ENCODE assay signal across 18 cellular contexts in the genomic region with DNA sequence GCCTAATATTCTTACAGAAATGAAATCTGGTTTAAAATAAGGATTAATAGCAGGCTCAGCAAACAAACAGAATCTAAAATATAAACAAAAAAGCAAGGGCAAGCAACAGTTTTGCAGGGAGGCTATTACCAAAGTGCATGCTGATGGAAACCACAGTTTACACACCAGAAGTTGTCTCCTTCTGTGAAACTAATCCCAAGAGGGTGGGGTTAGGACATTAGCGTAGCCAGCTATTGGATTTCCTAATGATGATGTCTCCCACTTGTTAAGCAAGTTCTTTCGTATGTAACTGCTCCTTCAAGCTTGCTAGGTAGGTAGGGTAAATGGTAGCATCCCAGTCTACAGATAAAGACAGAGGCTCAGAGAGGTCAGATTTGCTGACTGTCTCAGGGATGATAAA.
"Had no signal": no experiment of that assay in that cellular context is flagged by ENCODE, and none has a peak within 500 bp of the region (broad histone marks: within the 10 kb centered on the region; RNA-seq: fewer than 3 reads in every experiment).

No MANE protein-coding gene starts in this region.

- H3K36me3 Mint-ChIP-seq: activated naive CD8-positive, alpha-beta T cell treated with anti-CD3 and anti-CD28 coated beads for 36 hours; mesothelial cell of epicardium; stimulated activated memory B cell treated with anti-CD40 and anti-IgM and Interleukin-4, amounts not matched to agents 10 μg/mL and 1 μg/mL and 100 μg/mL, for 72 hours had no signal

- DNase-seq: activated CD4-positive, alpha-beta T cell treated with anti-CD3 and anti-CD28 coated beads, Interleukin-2, amount 10 ng/mL, durations not matched to agents 24 days and 14 days; activated CD4-positive, CD25-positive, alpha-beta regulatory T cell; activated CD8-positive, alpha-beta memory T cell treated with anti-CD3 and anti-CD28 coated beads, Interleukin-2, amount 50 U/mL, for 4 hours; activated CD8-positive, alpha-beta T cell treated with anti-CD3 and anti-CD28 coated beads, Interleukin-2, amount 10 ng/mL, durations not matched to agents 7 days and 5 days; activated gamma-delta T cell treated with Interleukin-2 at 50 U/mL for 16 hours; activated naive CD8-positive, alpha-beta T cell treated with anti-CD3 and anti-CD28 coated beads for 36 hours; amygdala; body of pancreas; effector memory CD4-positive, alpha-beta T cell; lower lobe of right lung; psoas muscle; sigmoid colon; stimulated activated CD4-positive, alpha-beta T cell treated with anti-CD3 and anti-CD28 coated beads, Interleukin-2, amount 100 ng/mL, for 48 hours; thyroid gland had no signal

- H3K4me3 Mint-ChIP-seq: activated CD4-positive, alpha-beta T cell treated with anti-CD3 and anti-CD28 coated beads, Interleukin-2, amount 10 ng/mL, durations not matched to agents 24 days and 14 days; activated CD8-positive, alpha-beta T cell treated with anti-CD3 and anti-CD28 coated beads, Interleukin-2, amount 10 ng/mL, durations not matched to agents 7 days and 5 days; activated naive CD8-positive, alpha-beta T cell treated with anti-CD3 and anti-CD28 coated beads for 36 hours; dendritic cell treated with granulocyte-macrophage colony-stimulating factor and Interleukin-4, amounts not matched to agents 40 ng/mL and 50 ng/mL, for 4 days; mesothelial cell of epicardium; stimulated activated memory B cell treated with anti-CD40 and anti-IgM and Interleukin-4, amounts not matched to agents 10 μg/mL and 1 μg/mL and 100 μg/mL, for 72 hours; T-helper 2 cell treated with Interferon-gamma antibody and Interleukin-4, amounts not matched to agents 5 μg/mL and 100 μg/mL, for 36 hours had no signal

- H3K9me3 Mint-ChIP-seq: T-helper 2 cell treated with Interferon-gamma antibody and Interleukin-4, amounts not matched to agents 5 μg/mL and 100 μg/mL, for 36 hours had no signal

- H3K27me3 Mint-ChIP-seq: dendritic cell treated with granulocyte-macrophage colony-stimulating factor and Interleukin-4, amounts not matched to agents 40 ng/mL and 50 ng/mL, for 4 days; stimulated activated memory B cell treated with anti-CD40 and anti-IgM and Interleukin-4, amounts not matched to agents 10 μg/mL and 1 μg/mL and 100 μg/mL, for 72 hours had no signal

- H3K27ac Mint-ChIP-seq: activated CD4-positive, alpha-beta T cell treated with anti-CD3 and anti-CD28 coated beads, Interleukin-2, amount 10 ng/mL, durations not matched to agents 24 days and 14 days; activated CD8-positive, alpha-beta T cell treated with anti-CD3 and anti-CD28 coated beads, Interleukin-2, amount 10 ng/mL, durations not matched to agents 7 days and 5 days; activated naive CD8-positive, alpha-beta T cell treated with anti-CD3 and anti-CD28 coated beads for 36 hours; dendritic cell treated with granulocyte-macrophage colony-stimulating factor and Interleukin-4, amounts not matched to agents 40 ng/mL and 50 ng/mL, for 4 days; mesothelial cell of epicardium; stimulated activated memory B cell treated with anti-CD40 and anti-IgM and Interleukin-4, amounts not matched to agents 10 μg/mL and 1 μg/mL and 100 μg/mL, for 72 hours; T-helper 2 cell treated with Interferon-gamma antibody and Interleukin-4, amounts not matched to agents 5 μg/mL and 100 μg/mL, for 36 hours had no signal

- H3K4me3 ChIP-seq: body of pancreas, lower lobe of right lung, psoas muscle, sigmoid colon, thyroid gland had no signal

- H3K4me1 Mint-ChIP-seq: activated CD4-positive, alpha-beta T cell treated with anti-CD3 and anti-CD28 coated beads, Interleukin-2, amount 10 ng/mL, durations not matched to agents 24 days and 14 days; activated naive CD8-positive, alpha-beta T cell treated with anti-CD3 and anti-CD28 coated beads for 36 hours; mesothelial cell of epicardium; stimulated activated memory B cell treated with anti-CD40 and anti-IgM and Interleukin-4, amounts not matched to agents 10 μg/mL and 1 μg/mL and 100 μg/mL, for 72 hours had no signal
